In genomic region chr20:33803921-33804337, GRCh38 we compare ENCODE assay signal across 14 cellular contexts. TPM values are rescaled to one million over a fixed set of nuclear protein-coding genes. Genes with fewer than 3 reads are reported as not detected.
DNase-seq lines count a peak whose midpoint lies in the region; ATAC-seq, FAIRE-seq and TF ChIP-seq lines count a peak whose summit lies in the region.
"Had no signal": no experiment of that assay in that cellular context is flagged by ENCODE, and none has a peak within 500 bp of the region (broad histone marks: within the 10 kb centered on the region; RNA-seq: fewer than 3 reads in every experiment).

No MANE protein-coding gene starts in this region.

- no peak for FAIRE-seq in D721Med (lab: Jason Lieb, UNC)
- FAIRE-seq: GM19239, islet of Langerhans had no signal

- TF ChIP-seq CTCF in chondrocyte (IDR thresholded peaks at IDR 0.05), result no peak
- no peak for TF ChIP-seq CTCF in D721Med (IDR thresholded peaks at IDR 0.05; ENCODE audit: insufficient read depth, missing control alignments)

- intact Hi-C loops in activated CD4-positive, alpha-beta T cell treated with anti-CD3 and anti-CD28 coated beads for 36 hours (cut with DNase I, micrococcal nuclease), result no loop called here

- peaks cover 3% of the 10 kb centered on the region for H3K9me3 Mint-ChIP-seq in chondrocyte (ENCODE audit: low read depth)
- no peaks in the 10 kb centered on the region for H3K9me3 Mint-ChIP-seq in activated CD4-positive, alpha-beta T cell treated with anti-CD3 and anti-CD28 coated beads for 36 hours (ENCODE audit: low read depth)

- peaks cover 22% of the 10 kb centered on the region for H3K4me1 Mint-ChIP-seq in chondrocyte (ENCODE audit: low read depth)
- no peaks in the 10 kb centered on the region for H3K4me1 Mint-ChIP-seq in activated CD4-positive, alpha-beta T cell treated with anti-CD3 and anti-CD28 coated beads for 36 hours

- peak overlapping the region; percentile 93 for H3K27ac Mint-ChIP-seq in chondrocyte (ENCODE audit: unreplicated experiment)
- no peak overlapping the region for H3K27ac Mint-ChIP-seq in activated CD4-positive, alpha-beta T cell treated with anti-CD3 and anti-CD28 coated beads for 36 hours

- H3K36me3 Mint-ChIP-seq in chondrocyte (ENCODE audit: low read depth), result no peaks in the 10 kb centered on the region
- no peaks in the 10 kb centered on the region for H3K36me3 Mint-ChIP-seq in activated CD4-positive, alpha-beta T cell treated with anti-CD3 and anti-CD28 coated beads for 36 hours (ENCODE audit: low read depth)

- CTCF ChIA-PET in activated CD4-positive, alpha-beta T cell treated with anti-CD3 and anti-CD28 coated beads for 36 hours (lab: Charles Lee), result interaction anchor here (0.6 to 1.2 kb wide), 2 partner anchors 10 to 24 kb away, joined by 3 to 6 read pairs; no protein-coding TSS in a partner anchor

- H3K27me3 Mint-ChIP-seq in chondrocyte (ENCODE audit: low read depth), result no peaks in the 10 kb centered on the region
- no peaks in the 10 kb centered on the region for H3K27me3 Mint-ChIP-seq in activated CD4-positive, alpha-beta T cell treated with anti-CD3 and anti-CD28 coated beads for 36 hours

- DNase-seq in ACHN (peak; percentile 56), HT1080 (ENCODE audit: low read depth) (peak; percentile 78), chondrocyte (ENCODE audit: low spot score) (no peak), kidney tubule cell (ENCODE audit: low spot score) (peak; percentile 81), D721Med (ENCODE audit: insufficient read length, low spot score) (no peak)
- no peak for DNase-seq in stimulated activated CD8-positive, alpha-beta memory T cell treated with anti-CD3 and anti-CD28 coated beads, Interleukin-4, amount 100 ng/mL, for 48 hours
- no peak for DNase-seq in activated CD4-positive, alpha-beta T cell treated with anti-CD3 and anti-CD28 coated beads for 36 hours
- DNase-seq: cortex of kidney, ovary, upper lobe of right lung, WERI-Rb-1 had no signal

- H3K4me3 Mint-ChIP-seq in chondrocyte (ENCODE audit: unreplicated experiment), result no peak overlapping the region
- H3K4me3 Mint-ChIP-seq in activated CD4-positive, alpha-beta T cell treated with anti-CD3 and anti-CD28 coated beads for 36 hours, result no peak overlapping the region

- ATAC-seq in activated CD4-positive, alpha-beta T cell treated with anti-CD3 and anti-CD28 coated beads for 36 hours, result no peak
- no peak for ATAC-seq in HG02623 (IDR thresholded peaks at IDR 0.05; ENCODE audit: unreplicated experiment)
- ATAC-seq: upper lobe of right lung had no signal

- in situ Hi-C loops in ACHN (cut with HindIII; ENCODE audit: low pct_ligation_motif_present, low pct_unique_long_range_greater_than_20kb, low sequenced_read_pairs), result no loop called here

- POLR2A ChIA-PET in activated CD4-positive, alpha-beta T cell treated with anti-CD3 and anti-CD28 coated beads for 36 hours (lab: Charles Lee), result no interaction called here

RNA-seq across cellular contexts. Expression of gene CHMP4B, which starts 7.2 kb away (rescaled TPM):
- 24.2 and 40.8 TPM in 2 replicates for total RNA-seq in HT1080 (2014; rRNA removed; shearing (Covaris generic))
- polyA plus RNA-seq in HT1080 (2015; cell fraction: cytosol; rRNA removed), result 83.9 and 85.5 TPM in 2 replicates
- 20.2 and 24.9 TPM in 2 replicates for polyA plus RNA-seq in HT1080 (2015; cell fraction: nucleus; rRNA removed)
- total RNA-seq in chondrocyte, result 78.8 to 124 TPM (median 122 TPM) in 3 replicates
- 10 to 100 TPM; 86.0 to 94.1 TPM for total RNA-seq in activated CD4-positive, alpha-beta T cell treated with anti-CD3 and anti-CD28 coated beads for 36 hours

Comparison
In these comparisons a context has a peak if more than half of its experiments do, and no peak if none do; other contexts are left out.
1. DNase-seq: peak in ACHN (single experiment), HT1080 (single experiment) and kidney tubule cell (single experiment); none in chondrocyte (single experiment), stimulated activated CD8-positive, alpha-beta memory T cell treated with anti-CD3 and anti-CD28 coated beads, Interleukin-4, amount 100 ng/mL, for 48 hours (single experiment), activated CD4-positive, alpha-beta T cell treated with anti-CD3 and anti-CD28 coated beads for 36 hours (single experiment) and D721Med (single experiment).